ENCODE assay signal across 17 cellular contexts in the genomic region with DNA sequence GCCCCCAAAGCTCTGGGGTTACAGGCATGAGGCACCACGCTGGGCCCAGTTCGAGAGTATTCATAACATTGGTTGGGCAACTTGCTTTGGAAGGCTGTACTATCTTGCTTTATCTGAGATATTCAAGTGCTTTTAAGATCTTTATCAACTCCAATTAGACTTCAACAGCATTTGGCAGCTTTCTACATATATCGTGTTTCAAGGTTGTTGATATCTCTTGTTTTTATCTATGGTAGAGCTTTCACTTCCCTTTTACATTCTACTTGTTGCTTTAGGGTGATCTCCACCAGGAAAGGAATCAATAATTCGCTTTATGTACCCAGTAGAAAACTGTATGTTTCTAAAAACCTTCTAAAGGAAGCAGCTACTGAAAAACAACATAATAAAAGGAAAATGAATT.
DNase-seq lines count a peak whose midpoint lies in the region; ATAC-seq and TF ChIP-seq lines count a peak whose summit lies in the region.
"Had no signal": no experiment of that assay in that cellular context is flagged by ENCODE, and none has a peak within 500 bp of the region (broad histone marks: within the 10 kb centered on the region; RNA-seq: fewer than 3 reads in every experiment).

No MANE protein-coding gene starts in this region.

- H2BK15ac ChIP-seq in mesenchymal stem cell (ENCODE audit: low read depth, poor library complexity, severe bottlenecking): no peak overlapping the region

- no peaks in the 10 kb centered on the region for H3K9me3 ChIP-seq in mesenchymal stem cell (ENCODE audit: control insufficient read depth, low read length)
- no peaks in the 10 kb centered on the region for H3K9me3 ChIP-seq in breast epithelium
- H3K9me3 ChIP-seq in uterus: no peaks in the 10 kb centered on the region
- H3K9me3 ChIP-seq: esophagus squamous epithelium had no signal

- H3K4ac ChIP-seq in mesenchymal stem cell (ENCODE audit: low read depth in 1 of 2, low read length in 2 of 2): no peak overlapping the region

- no peak overlapping the region for H2AFZ ChIP-seq in mesenchymal stem cell (ENCODE audit: low read depth, low read length)

- H3K14ac ChIP-seq in mesenchymal stem cell (ENCODE audit: low read length in 2 of 2): no peak overlapping the region

- H3K23ac ChIP-seq in mesenchymal stem cell (ENCODE audit: low read length in 2 of 2): no peak overlapping the region

- WGBS in mesenchymal stem cell: 83% methylated on average over 1 of the region's 4 CpGs

- TF ChIP-seq POLR2A in GM18505 (IDR thresholded peaks at IDR 0.05; ENCODE audit: borderline replicate concordance, extremely low read depth, insufficient read depth, insufficient read length) (no peak), NB4 (IDR thresholded peaks at IDR 0.05; ENCODE audit: extremely low read depth, insufficient read length) (no peak), breast epithelium (IDR thresholded peaks at IDR 0.05) (no peak), uterus (IDR thresholded peaks at IDR 0.05) (no peak)

- H4K91ac ChIP-seq in mesenchymal stem cell (ENCODE audit: low read length): no peak overlapping the region

- no peak overlapping the region for H3K4me2 ChIP-seq in mesenchymal stem cell (ENCODE audit: low read length, poor library complexity, severe bottlenecking)

- H2BK12ac ChIP-seq in mesenchymal stem cell (ENCODE audit: low read length in 2 of 2): no peak overlapping the region

- DNase-seq in NB4 (ENCODE audit: low read depth) (peak; percentile 2), mesenchymal stem cell (peak; percentile 6), breast epithelium (ENCODE audit: low spot score in 2 of 2) (no peak), uterus (no peak)
- DNase-seq: activated CD4-positive, alpha-beta T cell treated with anti-CD3 and anti-CD28 coated beads, Interleukin-2, amount 50 U/mL, for 1 hour; activated gamma-delta T cell; Calu3; effector memory CD4-positive, alpha-beta T cell; esophagus squamous epithelium; stimulated activated CD8-positive, alpha-beta memory T cell treated with anti-CD3 and anti-CD28 coated beads, Interleukin-4, amount 100 ng/mL, for 48 hours; substantia nigra; SW 1271 had no signal

- H3K27me3 ChIP-seq in mesenchymal stem cell (ENCODE audit: control insufficient read depth in 1 of 2, insufficient read depth in 1 of 2, low read length in 2 of 2) (no peaks in the 10 kb centered on the region), breast epithelium (no peaks in the 10 kb centered on the region), uterus (no peaks in the 10 kb centered on the region)
- H3K27me3 ChIP-seq: esophagus squamous epithelium had no signal

- H3K4me1 ChIP-seq in mesenchymal stem cell (ENCODE audit: control insufficient read depth, insufficient read depth, low read depth, low read length) (no peaks in the 10 kb centered on the region), breast epithelium (no peaks in the 10 kb centered on the region), uterus (no peaks in the 10 kb centered on the region)
- H3K4me1 ChIP-seq: esophagus squamous epithelium had no signal

- no peak overlapping the region for H4K8ac ChIP-seq in mesenchymal stem cell (ENCODE audit: low read length)

- H2BK120ac ChIP-seq in mesenchymal stem cell (ENCODE audit: low read depth, low read length): no peak overlapping the region

- no peak overlapping the region for H3K18ac ChIP-seq in mesenchymal stem cell (ENCODE audit: low read depth in 1 of 2, low read length in 2 of 2)

- no peaks in the 10 kb centered on the region for H3K36me3 ChIP-seq in mesenchymal stem cell (ENCODE audit: control insufficient read depth in 1 of 2, insufficient read depth in 2 of 2, low read depth in 1 of 2, low read length in 2 of 2)
- H3K36me3 ChIP-seq in breast epithelium: no peaks in the 10 kb centered on the region
- H3K36me3 ChIP-seq in uterus: no peaks in the 10 kb centered on the region
- H3K36me3 ChIP-seq: esophagus squamous epithelium had no signal

- ATAC-seq in GM18505 (IDR thresholded peaks at IDR 0.05; ENCODE audit: unreplicated experiment): peak; percentile 82
- ATAC-seq in HG02852 (IDR thresholded peaks at IDR 0.05; ENCODE audit: unreplicated experiment): peak; percentile 70
- no peak for ATAC-seq in HG03175 (IDR thresholded peaks at IDR 0.05; ENCODE audit: unreplicated experiment)
- ATAC-seq: left lobe of liver had no signal

- H3K27ac ChIP-seq in mesenchymal stem cell (ENCODE audit: low read length, poor library complexity, severe bottlenecking): no peak overlapping the region
- no peak overlapping the region for H3K27ac ChIP-seq in breast epithelium
- no peak overlapping the region for H3K27ac ChIP-seq in uterus
- H3K27ac ChIP-seq: esophagus squamous epithelium, RWPE1 had no signal

- H2BK5ac ChIP-seq in mesenchymal stem cell (ENCODE audit: low read depth, low read length, poor library complexity, severe bottlenecking): no peak overlapping the region

- H3K9ac ChIP-seq in mesenchymal stem cell (ENCODE audit: low read length): no peak overlapping the region

- H3K4me3 ChIP-seq in NB4 (ENCODE audit: low read depth, low read length): no peak overlapping the region
- H3K4me3 ChIP-seq in mesenchymal stem cell (ENCODE audit: insufficient read depth in 1 of 2, low read depth in 1 of 2, low read length in 2 of 2): no peak overlapping the region
- no peak overlapping the region for H3K4me3 ChIP-seq in breast epithelium
- no peak overlapping the region for H3K4me3 ChIP-seq in uterus
- H3K4me3 ChIP-seq: esophagus squamous epithelium had no signal

- no peak overlapping the region for H2AK5ac ChIP-seq in mesenchymal stem cell (ENCODE audit: low read length, severe bottlenecking)

- intact Hi-C loops in breast epithelium (cut with DNase I; ENCODE audit: low total_unique reads): no loop called here
- intact Hi-C loops in uterus (cut with DNase I; ENCODE audit: low total_unique reads): no loop called here

- H3K79me1 ChIP-seq in mesenchymal stem cell (replicated peaks; ENCODE audit: low read length, poor library complexity, severe bottlenecking): no peaks in the 10 kb centered on the region

- TF ChIP-seq CTCF in NB4 (IDR thresholded peaks at IDR 0.05; ENCODE audit: low read depth, low read length): no peak
- no peak for TF ChIP-seq CTCF in breast epithelium (IDR thresholded peaks at IDR 0.05)
- no peak for TF ChIP-seq CTCF in uterus (IDR thresholded peaks at IDR 0.05)

Comparison
In these comparisons a context has a peak if more than half of its experiments do, and no peak if none do; other contexts are left out.
1. DNase-seq: peak in NB4 (single experiment) and mesenchymal stem cell (single experiment); none in breast epithelium (0 of 2) and uterus (0 of 2).